In genomic region chr7:101465576-101466196, GRCh38 we compare ENCODE assay signal across 18 cellular contexts.
A peak's percentile ranks its signal among the peaks of the same experiment; 100 is the strongest.
DNase-seq lines count a peak whose midpoint lies in the region; ATAC-seq, FAIRE-seq and TF ChIP-seq lines count a peak whose summit lies in the region.
"Had no signal": no experiment of that assay in that cellular context is flagged by ENCODE, and none has a peak within 500 bp of the region (broad histone marks: within the 10 kb centered on the region; RNA-seq: fewer than 3 reads in every experiment).

No MANE protein-coding gene starts in this region.

- H3K9ac ChIP-seq in astrocyte (ENCODE audit: low read length): no peak overlapping the region

- FAIRE-seq in astrocyte (lab: Jason Lieb, UNC): no peak
- FAIRE-seq: A204.1, K562 had no signal

- H3K27me3 ChIP-seq in astrocyte (ENCODE audit: insufficient read depth, low read length): peaks cover 1% of the 10 kb centered on the region
- H3K27me3 ChIP-seq: uterus had no signal

- peak overlapping the region; percentile 71 for H3K27ac Mint-ChIP-seq in T-helper 1 cell treated with Interleukin-12 subunit alpha and Interleukin-12 subunit beta and Interleukin-4 antibody, amounts not matched to agents 30 μg/mL and 1 μg/mL, for 36 hours
- H3K27ac Mint-ChIP-seq in astrocyte (ENCODE audit: unreplicated experiment): no peak overlapping the region
- peak overlapping the region in 1 of 2 donors; percentile 86 for H3K27ac Mint-ChIP-seq in natural killer cell treated with Interleukin-12 subunit alpha and Interleukin-12 subunit beta and Interleukin-15 and Interleukin-18, amount 100 ng/mL, for 72 hours

- no peaks in the 10 kb centered on the region for H3K36me3 ChIP-seq in astrocyte (ENCODE audit: insufficient read depth, low read length)
- H3K36me3 ChIP-seq: gastroesophageal sphincter, uterus had no signal

- no peak for TF ChIP-seq CTCF in astrocyte (IDR thresholded peaks at IDR 0.05; ENCODE audit: insufficient read depth, low read depth, low read length)

- no peaks in the 10 kb centered on the region for H3K36me3 Mint-ChIP-seq in T-helper 1 cell treated with Interleukin-12 subunit alpha and Interleukin-12 subunit beta and Interleukin-4 antibody, amounts not matched to agents 30 μg/mL and 1 μg/mL, for 36 hours (ENCODE audit: low read depth)
- no peaks in the 10 kb centered on the region for H3K36me3 Mint-ChIP-seq in astrocyte (ENCODE audit: low read depth, unreplicated experiment)
- H3K36me3 Mint-ChIP-seq in natural killer cell treated with Interleukin-12 subunit alpha and Interleukin-12 subunit beta and Interleukin-15 and Interleukin-18, amount 100 ng/mL, for 72 hours: no peaks in the 10 kb centered on the region

- no peaks in the 10 kb centered on the region for H3K9me3 Mint-ChIP-seq in T-helper 1 cell treated with Interleukin-12 subunit alpha and Interleukin-12 subunit beta and Interleukin-4 antibody, amounts not matched to agents 30 μg/mL and 1 μg/mL, for 36 hours
- H3K9me3 Mint-ChIP-seq in astrocyte (ENCODE audit: unreplicated experiment): no peaks in the 10 kb centered on the region
- no peaks in the 10 kb centered on the region for H3K9me3 Mint-ChIP-seq in natural killer cell treated with Interleukin-12 subunit alpha and Interleukin-12 subunit beta and Interleukin-15 and Interleukin-18, amount 100 ng/mL, for 72 hours

- H3K79me2 ChIP-seq in astrocyte (ENCODE audit: insufficient read depth, low read length): no peaks in the 10 kb centered on the region

- H4K20me1 ChIP-seq in astrocyte (ENCODE audit: insufficient read depth, low read length): no peaks in the 10 kb centered on the region

- no peak overlapping the region for H3K4me2 ChIP-seq in astrocyte (ENCODE audit: low read length)

- H3K27me3 Mint-ChIP-seq in T-helper 1 cell treated with Interleukin-12 subunit alpha and Interleukin-12 subunit beta and Interleukin-4 antibody, amounts not matched to agents 30 μg/mL and 1 μg/mL, for 36 hours (ENCODE audit: low read depth): peaks cover 4% of the 10 kb centered on the region
- peaks cover 17% of the 10 kb centered on the region for H3K27me3 Mint-ChIP-seq in astrocyte (ENCODE audit: low read depth, unreplicated experiment)
- no peaks in the 10 kb centered on the region for H3K27me3 Mint-ChIP-seq in natural killer cell treated with Interleukin-12 subunit alpha and Interleukin-12 subunit beta and Interleukin-15 and Interleukin-18, amount 100 ng/mL, for 72 hours

- no peaks in the 10 kb centered on the region for H3K4me1 ChIP-seq in astrocyte (ENCODE audit: insufficient read depth, low read length)
- H3K4me1 ChIP-seq: gastroesophageal sphincter, uterus had no signal

- DNase-seq in T-helper 1 cell (no peak), astrocyte (ENCODE audit: low read depth) (no peak), SKM-1 (lab: John Stamatoyannopoulos, UW; ENCODE audit: unreplicated experiment) (no peak), 8988T (no peak)
- DNase-seq in Jurkat, Clone E6-1 (ENCODE audit: low read depth, low spot score): peak; percentile 47
- no peak for DNase-seq in natural killer cell treated with Interleukin-12 subunit alpha and Interleukin-12 subunit beta and Interleukin-15 and Interleukin-18, amount 100 ng/mL, for 72 hours (ENCODE audit: low spot score)
- DNase-seq: activated T-cell treated with anti-CD3 and anti-CD28 coated beads, Interleukin-2, amount 50 U/mL, for 1 hour; anterior cingulate cortex; NCI-H1105 treated with DMSO at 0.1 percent for 48 hours; stimulated activated CD4-positive, alpha-beta T cell treated with anti-CD3 and anti-CD28 coated beads, Interleukin-12 subunit alpha, Interleukin-12 subunit beta, amount 100 ng/mL, for 4 hours; uterus had no signal

- H2AFZ ChIP-seq in astrocyte (ENCODE audit: low read depth, low read length): no peak overlapping the region

- H3K9me3 ChIP-seq in astrocyte (ENCODE audit: insufficient read depth, low read depth, low read length): no peaks in the 10 kb centered on the region
- H3K9me3 ChIP-seq: gastroesophageal sphincter, uterus had no signal

- H3K4me3 ChIP-seq in Jurkat, Clone E6-1 (ENCODE audit: low read length): no peak overlapping the region
- H3K4me3 ChIP-seq in astrocyte (ENCODE audit: insufficient read depth, low read depth, low read length): no peak overlapping the region
- H3K4me3 ChIP-seq: gastroesophageal sphincter, K562, lung, uterus had no signal

- H3K27ac ChIP-seq in astrocyte (ENCODE audit: low read depth, low read length): no peak overlapping the region
- H3K27ac ChIP-seq: gastroesophageal sphincter, uterus had no signal

- peak; percentile 39 to 59 for ATAC-seq in natural killer cell treated with Interleukin-12 subunit alpha and Interleukin-12 subunit beta and Interleukin-15 and Interleukin-18, amount 100 ng/mL, for 72 hours
- no peak for ATAC-seq in GM21737 (IDR thresholded peaks at IDR 0.05; ENCODE audit: unreplicated experiment)
- ATAC-seq: activated CD4-positive, CD25-positive, alpha-beta regulatory T cell treated with anti-CD3 and anti-CD28 coated beads, Interleukin-2, amount 50 U/mL, for 24 hours; gastroesophageal sphincter; K562 had no signal

- peaks cover 12% of the 10 kb centered on the region for H3K4me1 Mint-ChIP-seq in T-helper 1 cell treated with Interleukin-12 subunit alpha and Interleukin-12 subunit beta and Interleukin-4 antibody, amounts not matched to agents 30 μg/mL and 1 μg/mL, for 36 hours (ENCODE audit: low read depth)
- H3K4me1 Mint-ChIP-seq in astrocyte (ENCODE audit: low read depth, unreplicated experiment): no peaks in the 10 kb centered on the region
- peaks cover 4 to 12% of the 10 kb centered on the region in 2 donors for H3K4me1 Mint-ChIP-seq in natural killer cell treated with Interleukin-12 subunit alpha and Interleukin-12 subunit beta and Interleukin-15 and Interleukin-18, amount 100 ng/mL, for 72 hours (ENCODE audit: low read depth in 2 of 2)

- peak overlapping the region; percentile 28 for H3K4me3 Mint-ChIP-seq in T-helper 1 cell treated with Interleukin-12 subunit alpha and Interleukin-12 subunit beta and Interleukin-4 antibody, amounts not matched to agents 30 μg/mL and 1 μg/mL, for 36 hours
- H3K4me3 Mint-ChIP-seq in astrocyte (ENCODE audit: unreplicated experiment): peak overlapping the region; percentile 67
- peak overlapping the region; percentile 22 for H3K4me3 Mint-ChIP-seq in natural killer cell treated with Interleukin-12 subunit alpha and Interleukin-12 subunit beta and Interleukin-15 and Interleukin-18, amount 100 ng/mL, for 72 hours
